In genomic region chr19:27793128-27793643, GRCh38 we compare ENCODE assay signal across 7 cellular contexts.
DNase-seq lines count a peak whose midpoint lies in the region; ATAC-seq, FAIRE-seq and TF ChIP-seq lines count a peak whose summit lies in the region.

No MANE protein-coding gene starts in this region.

- H3K27me3 Mint-ChIP-seq in T-cell: no peaks in the 10 kb centered on the region

- no peak for TF ChIP-seq RAD21 in K562 (CRISPR knock-in tag; conservative IDR thresholded peaks at IDR 0.05 in 1 of 2, IDR thresholded peaks at IDR 0.05 in 1 of 2)

- peaks cover 0 to under 1% (median 0%) of the 10 kb centered on the region in 3 donors for H3K9me3 Mint-ChIP-seq in T-cell

- no peaks in the 10 kb centered on the region for H3K9me3 ChIP-seq in K562 (replicated peaks; ENCODE audit: control insufficient read depth, insufficient read depth, low read depth, low read length)
- no peaks in the 10 kb centered on the region for H3K9me3 ChIP-seq in iPS-18c (ENCODE audit: control insufficient read depth, insufficient read depth, low read length)

- H3K4me1 ChIP-seq in K562 (replicated peaks in 1 of 2; ENCODE audit: control insufficient read depth in 2 of 2, insufficient read depth in 2 of 2, low read length in 2 of 2): peaks cover 8 to 14% of the 10 kb centered on the region in 2 experiments; a peak in 3 of 5 replicates

- peak overlapping the region; percentile 96 for H2AFZ ChIP-seq in K562 (ENCODE audit: low read depth, low read length)

- H3K27me3 ChIP-seq in K562 (ENCODE audit: control insufficient read depth in 2 of 2, insufficient read depth in 2 of 2, low read length in 2 of 2): no peaks in the 10 kb centered on the region

- intact Hi-C loops in K562 (cut with micrococcal nuclease): no loop called here

- POLR2A ChIA-PET in T-cell (lab: Charles Lee): interaction anchor here in 1 of 2 donors (0.9 to 1.1 kb wide), 2 partner anchors 10 to 1813 kb away, joined by 4 to 7 read pairs; partner anchors contain the start of gene POP4
- POLR2A ChIA-PET in K562 (lab: Yijun Ruan, JAX): interaction anchor here (1.1 kb wide), 1 partner anchor 45 kb away, joined by 3 read pairs; no protein-coding TSS in a partner anchor

- H3K4me3 Mint-ChIP-seq in T-cell: peak overlapping the region; percentile 83 to 98 (median 94)

- peak overlapping the region; percentile 94 for H3K27ac Mint-ChIP-seq in T-cell

- ATAC-seq in GM18502 (IDR thresholded peaks at IDR 0.05; ENCODE audit: poor library complexity, unreplicated experiment): peak; percentile 80
- ATAC-seq in HG02840 (IDR thresholded peaks at IDR 0.05; ENCODE audit: low FRiP score, unreplicated experiment): peak; percentile 70
- peak; percentile 63 to 68 (median 66) for ATAC-seq in T-cell (replicated peaks in 1 of 4)
- peak; percentile 92 for ATAC-seq in K562

- peak overlapping the region; percentile 87 to 94 for H3K9ac ChIP-seq in K562 (ENCODE audit: insufficient read depth in 1 of 2, low read depth in 2 of 2, low read length in 2 of 2)

- 0% methylated on average over 19 of the region's 20 CpGs for WGBS in K562 (ENCODE audit: insufficient coverage, low coverage, missing lambda C conversion rate)

- in situ Hi-C loops in K562 (cut with MboI): no loop called here

- peaks cover 16% of the 10 kb centered on the region for H3K36me3 Mint-ChIP-seq in T-cell

- H3K4me3 ChIP-seq in K562: peak overlapping the region; percentile 78
- H3K4me3 ChIP-seq in iPS-18c (ENCODE audit: insufficient read depth, low read depth, low read length): peak overlapping the region; percentile 98

- DNase-seq in NCI-H1417 (lab: John Stamatoyannopoulos, UW): peak; percentile 84 to 92 (median 91)
- peak in 19 of 34 experiments; percentile 39 to 70 (median 49) for DNase-seq in T-cell
- DNase-seq in K562 (ENCODE audit: extremely low read depth in 1 of 4, low spot score in 3 of 4): peak; percentile 77 to 84 (median 80)
- peak in 2 of 3 donors; percentile 62 to 64 for DNase-seq in stimulated activated CD4-positive, alpha-beta T cell treated with anti-CD3 and anti-CD28 coated beads, Interleukin-12 subunit alpha, Interleukin-12 subunit beta, amount 100 ng/mL, for 48 hours (ENCODE audit: low read depth in 2 of 3, low spot score in 1 of 3)

- H3K27ac ChIP-seq in K562 (ENCODE audit: extremely low read depth, low read depth, low read length): peak overlapping the region; percentile 87

- no peak for TF ChIP-seq EP300 in K562 (IDR thresholded peaks at IDR 0.05; ENCODE audit: low read length)

- peaks cover 82% of the 10 kb centered on the region for H3K79me2 ChIP-seq in K562 (ENCODE audit: control insufficient read depth, insufficient read depth, low read length)

- H3K4me1 Mint-ChIP-seq in T-cell: peaks cover 29 to 44% (median 29%) of the 10 kb centered on the region in 3 donors

- H3K9me1 ChIP-seq in K562 (ENCODE audit: control insufficient read depth, insufficient read depth, low read length): no peaks in the 10 kb centered on the region

- BruUV-seq in K562 (replicated peaks; lab: Mats Ljungman, UMichigan): no TSS peak

- TF ChIP-seq POLR2A in K562 (conservative IDR thresholded peaks at IDR 0.05): no peak

- FAIRE-seq in K562 (lab: Jason Lieb, UNC): peak; percentile 37

- CTCF ChIA-PET in T-cell (lab: Charles Lee) (no interaction called here), K562 (lab: Yijun Ruan, JAX; ENCODE audit: low intra/inter-chr PET ratio) (no interaction called here)

- H3K4me2 ChIP-seq in K562 (ENCODE audit: insufficient read depth, low read length): peak overlapping the region; percentile 100

- H3K36me3 ChIP-seq in K562 (ENCODE audit: control insufficient read depth, insufficient read depth, low read length): peaks cover 15% of the 10 kb centered on the region

- no peak for TF ChIP-seq CTCF in K562 (IDR thresholded peaks at IDR 0.05 in 2 of 3, conservative IDR thresholded peaks at IDR 0.05 in 1 of 3; ENCODE audit: insufficient read depth in 2 of 3, low read depth in 1 of 3, low read length in 3 of 3)

- H4K20me1 ChIP-seq in K562 (replicated peaks; ENCODE audit: control insufficient read depth, insufficient read depth, low read length): peaks cover 10% of the 10 kb centered on the region

TF ChIP-seq in K562, 482 proteins besides CTCF, POLR2A, EP300 and RAD21 (continues in another document):
- TF ChIP-seq NRF1 (conservative IDR thresholded peaks at IDR 0.05 in 1 of 2, IDR thresholded peaks at IDR 0.05 in 1 of 2) (peak; percentile 81 to 84), ELK3 (CRISPR knock-in tag; IDR thresholded peaks at IDR 0.05) (no peak), ZNF785 (CRISPR knock-in tag; IDR thresholded peaks at IDR 0.05) (no peak), TFAM (CRISPR knock-in tag; conservative IDR thresholded peaks at IDR 0.05) (no peak), ZBTB7A (IDR thresholded peaks at IDR 0.05; ENCODE audit: borderline replicate concordance, control insufficient read depth, low read depth, low read length) (peak; percentile 41; the same call in 1 of the 2 replicates), SPI1 (IDR thresholded peaks at IDR 0.05; ENCODE audit: borderline replicate concordance, low read depth, low read length) (peak; percentile 45; the same call in 1 of the 2 replicates), MTA3 (IDR thresholded peaks at IDR 0.05; ENCODE audit: borderline replicate concordance) (peak; percentile 34; the same call in 1 of the 2 replicates), KDM4B (IDR thresholded peaks at IDR 0.05; ENCODE audit: borderline replicate concordance in 2 of 2, low read depth in 1 of 2) (0 out of 4 replicates have a peak, but pooled peaks of 1 of the 2 experiments have one; percentile 16), CREB3L1 (IDR thresholded peaks at IDR 0.05; ENCODE audit: borderline replicate concordance, low read depth) (no peak), NCOR1 (IDR thresholded peaks at IDR 0.05) (no peak), JUND (IDR thresholded peaks at IDR 0.05; ENCODE audit: borderline replicate concordance, low read depth, low read length) (no peak), JUND (tag; IDR thresholded peaks at IDR 0.05; ENCODE audit: borderline replicate concordance, low read depth, low read length) (no peak), ZNF324 (CRISPR knock-in tag; IDR thresholded peaks at IDR 0.05) (no peak), PRPF4 (IDR thresholded peaks at IDR 0.05; ENCODE audit: insufficient read depth, low read depth, low read length, poor library complexity, severe bottlenecking) (no peak), HDAC2 (IDR thresholded peaks at IDR 0.05) (0 out of 2 replicates have a peak, but pooled peaks have one; percentile 44), SOX6 (IDR thresholded peaks at IDR 0.05) (0 out of 2 replicates have a peak, but pooled peaks have one; percentile 29), ZNF197 (CRISPR knock-in tag; IDR thresholded peaks at IDR 0.05; ENCODE audit: low read depth) (0 out of 2 replicates have a peak, but pooled peaks have one; percentile 23), FOXJ2 (tag; IDR thresholded peaks at IDR 0.05) (0 out of 2 replicates have a peak, but pooled peaks have one; percentile 34), CREB3 (tag; conservative IDR thresholded peaks at IDR 0.05; ENCODE audit: low read depth) (no peak), VEZF1 (CRISPR knock-in tag; IDR thresholded peaks at IDR 0.05) (peak; percentile 61; the same call in 1 of the 2 replicates)

Comparison
In these comparisons a context has a peak if more than half of its experiments do, and no peak if none do; other contexts are left out.
1. Peak in every context shown above with its lines: DNase-seq, ATAC-seq, H3K4me3 ChIP-seq and H3K27ac ChIP-seq.